In genomic region chr6:42979523-42980177, GRCh38 we compare ENCODE assay signal across 8 cellular contexts. TPM values are rescaled to one million over a fixed set of nuclear protein-coding genes. Genes with fewer than 3 reads are reported as not detected.
DNase-seq lines count a peak whose midpoint lies in the region; ATAC-seq and TF ChIP-seq lines count a peak whose summit lies in the region.

No MANE protein-coding gene starts in this region.

- WGBS in ovary, 3 donors: 16 to 32% (median 18%) methylated on average over 9 of the region's 9 CpGs

- TF ChIP-seq CTCF in HFF-Myc (IDR thresholded peaks at IDR 0.05; ENCODE audit: low read depth, low read length, missing control alignments): no peak
- TF ChIP-seq CTCF in fibroblast of pulmonary artery (IDR thresholded peaks at IDR 0.05; ENCODE audit: low read length, missing control alignments): no peak
- no peak for TF ChIP-seq CTCF in ovary (IDR thresholded peaks at IDR 0.05)

- intact Hi-C loops in ovary (cut with DNase I): no loop called here

- peaks cover 42 to 69% (median 53%) of the 10 kb centered on the region in 10 experiments for H3K4me1 ChIP-seq in BLaER1 treated with 17β-estradiol and CSF1 and Interleukin-3, amounts not matched to agents 10 nM and 100 nM
- peaks cover 16% of the 10 kb centered on the region for H3K4me1 ChIP-seq in ovary (ENCODE audit: insufficient read depth)

- peak overlapping the region; percentile 98 for H3K27ac Mint-ChIP-seq in T-helper 2 cell treated with Interferon-gamma antibody and Interleukin-4, amounts not matched to agents 5 μg/mL and 100 μg/mL, for 36 hours

- no peak for ATAC-seq in GM18519 (IDR thresholded peaks at IDR 0.05; ENCODE audit: low FRiP score, unreplicated experiment)
- no peak for ATAC-seq in HG03045 (IDR thresholded peaks at IDR 0.05; ENCODE audit: unreplicated experiment)

- H4K20me1 ChIP-seq in BLaER1 treated with 17β-estradiol and CSF1 and Interleukin-3, amounts not matched to agents 10 nM and 100 nM: peaks cover 0 to 15% (median 5%) of the 10 kb centered on the region in 11 experiments; a peak in 6 of 22 replicates

- peak overlapping the region; percentile 81 to 99 (median 93) for H3K4me3 ChIP-seq in BLaER1 treated with 17β-estradiol and CSF1 and Interleukin-3, amounts not matched to agents 10 nM and 100 nM
- H3K4me3 ChIP-seq in HFF-Myc (replicated peaks; ENCODE audit: low read depth, low read length) (peak overlapping the region; percentile 76), fibroblast of pulmonary artery (replicated peaks; ENCODE audit: low read depth, low read length) (peak overlapping the region; percentile 72), ovary (peak overlapping the region; percentile 88)

- peak overlapping the region; percentile 89 to 99 (median 97) for H3K4me2 ChIP-seq in BLaER1 treated with 17β-estradiol and CSF1 and Interleukin-3, amounts not matched to agents 10 nM and 100 nM

- peaks cover 3 to 16% (median 8%) of the 10 kb centered on the region in 11 experiments; a peak in 13 of 22 replicates for H3K36me3 ChIP-seq in BLaER1 treated with 17β-estradiol and CSF1 and Interleukin-3, amounts not matched to agents 10 nM and 100 nM
- H3K36me3 ChIP-seq in ovary: no peaks in the 10 kb centered on the region

- peak overlapping the region; percentile 82 to 98 (median 91) for H3K27ac ChIP-seq in BLaER1 treated with 17β-estradiol and CSF1 and Interleukin-3, amounts not matched to agents 10 nM and 100 nM
- H3K27ac ChIP-seq in ovary: peak overlapping the region in 1 of 2 donors; percentile 56

- no peak for TF ChIP-seq POLR2A in ovary (IDR thresholded peaks at IDR 0.05)

- H3K36me3 Mint-ChIP-seq in T-helper 2 cell treated with Interferon-gamma antibody and Interleukin-4, amounts not matched to agents 5 μg/mL and 100 μg/mL, for 36 hours (ENCODE audit: low read depth): peaks cover 12% of the 10 kb centered on the region

- TF ChIP-seq EP300 in ovary (IDR thresholded peaks at IDR 0.05): no peak

- H3K4me3 Mint-ChIP-seq in T-helper 2 cell treated with Interferon-gamma antibody and Interleukin-4, amounts not matched to agents 5 μg/mL and 100 μg/mL, for 36 hours: peak overlapping the region; percentile 95

- no peaks in the 10 kb centered on the region for H3K9me3 ChIP-seq in BLaER1 treated with 17β-estradiol and CSF1 and Interleukin-3, amounts not matched to agents 10 nM and 100 nM (replicated peaks in 1 of 11)
- H3K9me3 ChIP-seq in ovary: no peaks in the 10 kb centered on the region

- H3K27me3 ChIP-seq in BLaER1 treated with 17β-estradiol and CSF1 and Interleukin-3, amounts not matched to agents 10 nM and 100 nM: no peaks in the 10 kb centered on the region
- H3K27me3 ChIP-seq in ovary: no peaks in the 10 kb centered on the region

- DNase-seq in HFF-Myc (ENCODE audit: extremely low read depth, low read depth) (peak; percentile 52), fibroblast of pulmonary artery (ENCODE audit: low read depth) (peak; percentile 47), ovary (no peak), mesenteric fat pad (ENCODE audit: low spot score) (no peak)
- no peak for DNase-seq in T-helper 2 cell treated with Interferon-gamma antibody and Interleukin-4, amounts not matched to agents 5 μg/mL and 100 μg/mL, for 36 hours (ENCODE audit: low spot score)

- H3K4me1 Mint-ChIP-seq in T-helper 2 cell treated with Interferon-gamma antibody and Interleukin-4, amounts not matched to agents 5 μg/mL and 100 μg/mL, for 36 hours (ENCODE audit: low read depth): peaks cover 23% of the 10 kb centered on the region

- no peaks in the 10 kb centered on the region for H3K9me3 Mint-ChIP-seq in T-helper 2 cell treated with Interferon-gamma antibody and Interleukin-4, amounts not matched to agents 5 μg/mL and 100 μg/mL, for 36 hours

- peak overlapping the region; percentile 92 to 98 (median 94) for H3K9ac ChIP-seq in BLaER1 treated with 17β-estradiol and CSF1 and Interleukin-3, amounts not matched to agents 10 nM and 100 nM

- H3K27me3 Mint-ChIP-seq in T-helper 2 cell treated with Interferon-gamma antibody and Interleukin-4, amounts not matched to agents 5 μg/mL and 100 μg/mL, for 36 hours (ENCODE audit: low read depth): no peaks in the 10 kb centered on the region

RNA-seq across cellular contexts. Expression of gene PEX6, which starts 0.7 kb away (rescaled TPM):
- 10 to 100 TPM; 23.1 to 41.0 (median 29.8) TPM for total RNA-seq in ovary
- 10 to 100 TPM in 1 of 2 donors, 1 to 10 TPM in 1; 8.8 to 30.2 TPM for polyA plus RNA-seq in ovary
- total RNA-seq in mesenteric fat pad: 13.4 TPM

RNA-seq across cellular contexts. Expression of gene PPP2R5D, which starts 4.7 kb away (rescaled TPM):
- total RNA-seq in ovary (10 to 100 TPM; 20.4 to 40.5 (median 34.1) TPM), mesenteric fat pad (27.8 TPM)
- polyA plus RNA-seq in ovary: 10 to 100 TPM; 30.4 to 78.1 TPM

RNA-seq across cellular contexts. Expression of gene GNMT, which starts 19.1 kb away (rescaled TPM):
- total RNA-seq in ovary: 1 to 10 TPM in 4 of 7 donors, under 1 TPM in 3; 0.57 to 2.7 (median 1.3) TPM
- polyA plus RNA-seq in ovary: 1 to 10 TPM in 1 of 2 donors, under 1 TPM in 1; 0.35 to 1.1 TPM
- 0.61 TPM for total RNA-seq in mesenteric fat pad

RNA-seq across cellular contexts. Expression of gene MEA1, which starts 34.1 kb away (rescaled TPM):
- 10 to 100 TPM; 48.2 to 69.8 (median 60.1) TPM for total RNA-seq in ovary
- 10 to 100 TPM; 75.9 to 95.1 TPM for polyA plus RNA-seq in ovary
- total RNA-seq in mesenteric fat pad: 46.1 TPM

RNA-seq across cellular contexts. Expression of gene KLHDC3, which starts 34.4 kb away (rescaled TPM):
- 10 to 100 TPM; 40.9 to 78.8 (median 55.1) TPM for total RNA-seq in ovary
- 10 to 100 TPM; 72.1 to 90.9 TPM for polyA plus RNA-seq in ovary
- total RNA-seq in mesenteric fat pad: 71.6 TPM

Comparison
In these comparisons a context has a peak if more than half of its experiments do, and no peak if none do; other contexts are left out.
1. DNase-seq: peak in HFF-Myc (single experiment) and fibroblast of pulmonary artery (single experiment); none in T-helper 2 cell treated with Interferon-gamma antibody and Interleukin-4, amounts not matched to agents 5 μg/mL and 100 μg/mL, for 36 hours (single experiment), ovary (0 of 5) and mesenteric fat pad (single experiment).
2. Peak in every context shown above with its lines, with median percentiles within 50 percentile points of each other: H3K4me3 ChIP-seq.